ENCODE assay signal across 10 cellular contexts in the genomic region with DNA sequence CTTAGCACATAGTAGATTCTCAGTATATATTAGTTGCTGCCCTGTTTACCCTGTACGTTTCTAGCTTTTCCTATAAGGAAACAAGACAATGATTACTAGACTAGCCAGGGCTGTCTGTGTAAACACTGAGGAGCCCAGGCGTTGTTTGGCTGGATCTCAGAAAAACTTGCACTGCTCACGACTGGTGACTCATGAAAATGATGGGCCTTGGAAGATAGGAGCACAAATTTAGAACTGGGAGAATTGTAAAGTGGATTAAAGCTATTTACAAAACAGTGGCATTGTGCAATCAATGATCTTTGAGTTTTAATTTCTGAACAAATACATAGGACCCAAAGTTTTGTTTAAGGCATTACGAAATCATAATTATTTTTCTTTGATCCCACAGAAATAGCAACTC.
DNase-seq lines count a peak whose midpoint lies in the region; ATAC-seq, FAIRE-seq and TF ChIP-seq lines count a peak whose summit lies in the region.
"Had no signal": no experiment of that assay in that cellular context is flagged by ENCODE, and none has a peak within 500 bp of the region (broad histone marks: within the 10 kb centered on the region; RNA-seq: fewer than 3 reads in every experiment).

No MANE protein-coding gene starts in this region.

- H3K27me3 ChIP-seq in HepG2 (ENCODE audit: control insufficient read depth in 1 of 2, insufficient read depth in 2 of 2, low read length in 2 of 2) (no peaks in the 10 kb centered on the region), suprapubic skin (no peaks in the 10 kb centered on the region)

- intact Hi-C loops in HepG2 (cut with micrococcal nuclease; ENCODE audit: unreplicated experiment), result no loop called here

- H3K9ac ChIP-seq in HepG2 (ENCODE audit: insufficient read depth, low read depth, low read length), result no peak overlapping the region

- TF ChIP-seq CTCF in chondrocyte (IDR thresholded peaks at IDR 0.05) (no peak), HepG2 (CRISPR knock-in tag; IDR thresholded peaks at IDR 0.05) (no peak), suprapubic skin (IDR thresholded peaks at IDR 0.05) (no peak)

- POLR2A ChIA-PET in HepG2 (lab: Yijun Ruan, JAX), result no interaction called here

- TF ChIP-seq POLR2A in HepG2 (IDR thresholded peaks at IDR 0.05; ENCODE audit: insufficient read depth in 1 of 2, low read depth in 2 of 2, low read length in 2 of 2), result no peak
- TF ChIP-seq POLR2A in suprapubic skin (IDR thresholded peaks at IDR 0.05), result no peak
- no peak for TF ChIP-seq POLR2A in GM12892 (IDR thresholded peaks at IDR 0.05; ENCODE audit: low read depth, low read length)

- under 1% methylated on average over 4 of the region's 4 CpGs for WGBS in HepG2 (ENCODE audit: low lambda C conversion rate)
- WGBS in suprapubic skin, result 16% methylated on average over 4 of the region's 4 CpGs

- no peak overlapping the region for H3K4me3 ChIP-seq in HepG2 (replicated peaks in 1 of 3; ENCODE audit: insufficient read depth in 1 of 3, low read depth in 2 of 3, low read length in 3 of 3)
- no peak overlapping the region for H3K4me3 ChIP-seq in suprapubic skin

- 0 out of 2 replicates have a peak, but pooled peaks cover 13% of the 10 kb centered on the region for H3K4me1 ChIP-seq in HepG2 (ENCODE audit: insufficient read depth, low read length)
- peaks cover 29% of the 10 kb centered on the region for H3K4me1 ChIP-seq in suprapubic skin

- no peak for TF ChIP-seq EP300 in HepG2 (IDR thresholded peaks at IDR 0.05; ENCODE audit: low read depth in 2 of 2, low read length in 2 of 2)
- TF ChIP-seq EP300 in HepG2 (CRISPR knock-in tag; IDR thresholded peaks at IDR 0.05; ENCODE audit: borderline replicate concordance), result no peak
- TF ChIP-seq EP300 in suprapubic skin (IDR thresholded peaks at IDR 0.05), result no peak

- H3K27me3 Mint-ChIP-seq in chondrocyte (ENCODE audit: low read depth), result no peaks in the 10 kb centered on the region

- no peaks in the 10 kb centered on the region for H3K36me3 ChIP-seq in HepG2 (replicated peaks in 1 of 2; ENCODE audit: control insufficient read depth in 1 of 2, insufficient read depth in 2 of 2, low read length in 2 of 2)
- H3K36me3 ChIP-seq in suprapubic skin, result no peaks in the 10 kb centered on the region

- no peak overlapping the region for H3K4me3 Mint-ChIP-seq in chondrocyte (ENCODE audit: unreplicated experiment)
- H3K4me3 Mint-ChIP-seq: activated CD4-positive, alpha-beta T cell treated with anti-CD3 and anti-CD28 coated beads, Interleukin-2, amount 10 ng/mL, durations not matched to agents 7 days and 5 days had no signal

- ATAC-seq in HepG2 (peak; percentile 55; the same call in 2 of the 3 replicates), GM19023 (IDR thresholded peaks at IDR 0.05; ENCODE audit: unreplicated experiment) (no peak), HG02610 (IDR thresholded peaks at IDR 0.05; ENCODE audit: unreplicated experiment) (no peak)

- no peak overlapping the region for H2AFZ ChIP-seq in HepG2 (ENCODE audit: low read length)

- BruUV-seq in HepG2 (replicated peaks; lab: Mats Ljungman, UMichigan), result no TSS peak

- no peak overlapping the region for H3K4me2 ChIP-seq in HepG2 (ENCODE audit: low read depth, low read length)

- DNase-seq in HPDE6-E6E7 (ENCODE audit: extremely low spot score) (peak; percentile 67), chondrocyte (ENCODE audit: low spot score) (no peak), HepG2 (ENCODE audit: low spot score) (peak; percentile 14), suprapubic skin (ENCODE audit: low spot score in 2 of 2) (peak in 1 of 2 donors; percentile 82), GM12892 (ENCODE audit: insufficient read length) (no peak), germinal center (ENCODE audit: low spot score) (no peak)
- DNase-seq: activated CD4-positive, alpha-beta T cell treated with anti-CD3 and anti-CD28 coated beads, Interleukin-2, amount 10 ng/mL, durations not matched to agents 7 days and 5 days; NCI-H2171 had no signal

- peaks cover 66% of the 10 kb centered on the region for H3K4me1 Mint-ChIP-seq in chondrocyte (ENCODE audit: low read depth)
- H3K4me1 Mint-ChIP-seq: activated CD4-positive, alpha-beta T cell treated with anti-CD3 and anti-CD28 coated beads, Interleukin-2, amount 10 ng/mL, durations not matched to agents 7 days and 5 days had no signal

- no peak for TF ChIP-seq RAD21 in HepG2 (CRISPR knock-in tag; IDR thresholded peaks at IDR 0.05)

- H3K9me3 ChIP-seq in HepG2 (ENCODE audit: low read length), result no peaks in the 10 kb centered on the region
- no peaks in the 10 kb centered on the region for H3K9me3 ChIP-seq in suprapubic skin

- H3K27ac ChIP-seq in HepG2 (ENCODE audit: extremely low read length, insufficient read depth, low read length), result no peak overlapping the region
- H3K27ac ChIP-seq in suprapubic skin, result peak overlapping the region; percentile 89

- no peak for FAIRE-seq in HepG2 (lab: Jason Lieb, UNC)
- no peak for FAIRE-seq in GM12892 (lab: Jason Lieb, UNC)

- in situ Hi-C loops in HepG2 (cut with HindIII; ENCODE audit: extremely low pct_ligation_motif_present, low pct_unique_long_range_greater_than_20kb), result no loop called here

- H3K36me3 Mint-ChIP-seq in chondrocyte (ENCODE audit: low read depth), result peaks cover 2% of the 10 kb centered on the region

- CTCF ChIA-PET in HepG2 (lab: Yijun Ruan, JAX; ENCODE audit: low intra/inter-chr PET ratio, low total read pairs), result no interaction called here

- no peaks in the 10 kb centered on the region for H3K79me2 ChIP-seq in HepG2 (ENCODE audit: insufficient read depth, low read length)

- peak overlapping the region; percentile 53 for H3K27ac Mint-ChIP-seq in chondrocyte (ENCODE audit: unreplicated experiment)
- H3K27ac Mint-ChIP-seq: activated CD4-positive, alpha-beta T cell treated with anti-CD3 and anti-CD28 coated beads, Interleukin-2, amount 10 ng/mL, durations not matched to agents 7 days and 5 days had no signal

- no peaks in the 10 kb centered on the region for H4K20me1 ChIP-seq in HepG2 (ENCODE audit: insufficient read depth, low read length)

- H3K9me3 Mint-ChIP-seq in chondrocyte (ENCODE audit: low read depth), result peaks cover 3% of the 10 kb centered on the region

TF ChIP-seq in HepG2, 621 proteins besides CTCF, POLR2A, EP300 and RAD21 (continues in another document):
- TF ChIP-seq SP5 (CRISPR knock-in tag; IDR thresholded peaks at IDR 0.05; ENCODE audit: borderline replicate concordance, low read depth), result no peak
- TF ChIP-seq CEBPB (IDR thresholded peaks at IDR 0.05; ENCODE audit: borderline replicate concordance, low read depth, low read length), result peak; percentile 85; the same call in 1 of the 2 replicates
- TF ChIP-seq NBN (conservative IDR thresholded peaks at IDR 0.05), result no peak
- TF ChIP-seq MAFK (conservative IDR thresholded peaks at IDR 0.05 in 1 of 2, IDR thresholded peaks at IDR 0.05 in 1 of 2; ENCODE audit: low read length in 2 of 2), result no peak
- TF ChIP-seq, protein P1, sequence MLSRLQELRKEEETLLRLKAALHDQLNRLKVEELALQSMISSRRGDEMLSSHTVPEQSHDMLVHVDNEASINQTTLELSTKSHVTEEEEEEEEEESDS (CRISPR knock-in tag; IDR thresholded peaks at IDR 0.05; ENCODE audit: borderline replicate concordance), result no peak
- TF ChIP-seq PHF20 (CRISPR knock-in tag; IDR thresholded peaks at IDR 0.05), result no peak
- no peak for TF ChIP-seq RBFOX2 (IDR thresholded peaks at IDR 0.05; ENCODE audit: low read depth, low read length)
- TF ChIP-seq FOXP1 (IDR thresholded peaks at IDR 0.05), result no peak
- TF ChIP-seq FOXP1 (CRISPR knock-in tag; IDR thresholded peaks at IDR 0.05), result peak; percentile 34; the same call in 1 of the 2 replicates
- TF ChIP-seq AGO2 (optimal IDR thresholded peaks at IDR 0.05; ENCODE audit: low read depth, low read length), result no peak
- TF ChIP-seq TCF7 (IDR thresholded peaks at IDR 0.05; ENCODE audit: low read depth), result 0 out of 2 replicates have a peak, but pooled peaks have one; percentile 15
- TF ChIP-seq, protein P2, sequence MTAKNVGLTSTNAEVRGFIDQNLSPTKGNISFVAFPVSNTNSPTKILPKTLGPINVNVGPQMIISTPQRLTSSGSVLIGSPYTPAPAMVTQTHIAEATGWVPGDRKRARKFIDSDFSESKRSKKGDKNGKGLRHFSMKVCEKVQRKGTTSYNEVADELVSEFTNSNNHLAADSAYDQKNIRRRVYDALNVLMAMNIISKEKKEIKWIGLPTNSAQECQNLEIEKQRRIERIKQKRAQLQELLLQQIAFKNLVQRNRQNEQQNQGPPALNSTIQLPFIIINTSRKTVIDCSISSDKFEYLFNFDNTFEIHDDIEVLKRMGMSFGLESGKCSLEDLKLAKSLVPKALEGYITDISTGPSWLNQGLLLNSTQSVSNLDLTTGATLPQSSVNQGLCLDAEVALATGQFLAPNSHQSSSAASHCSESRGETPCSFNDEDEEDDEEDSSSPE (CRISPR knock-in tag; IDR thresholded peaks at IDR 0.05), result no peak
- no peak for TF ChIP-seq PHF21A (CRISPR knock-in tag; IDR thresholded peaks at IDR 0.05)
- TF ChIP-seq, protein P3, sequence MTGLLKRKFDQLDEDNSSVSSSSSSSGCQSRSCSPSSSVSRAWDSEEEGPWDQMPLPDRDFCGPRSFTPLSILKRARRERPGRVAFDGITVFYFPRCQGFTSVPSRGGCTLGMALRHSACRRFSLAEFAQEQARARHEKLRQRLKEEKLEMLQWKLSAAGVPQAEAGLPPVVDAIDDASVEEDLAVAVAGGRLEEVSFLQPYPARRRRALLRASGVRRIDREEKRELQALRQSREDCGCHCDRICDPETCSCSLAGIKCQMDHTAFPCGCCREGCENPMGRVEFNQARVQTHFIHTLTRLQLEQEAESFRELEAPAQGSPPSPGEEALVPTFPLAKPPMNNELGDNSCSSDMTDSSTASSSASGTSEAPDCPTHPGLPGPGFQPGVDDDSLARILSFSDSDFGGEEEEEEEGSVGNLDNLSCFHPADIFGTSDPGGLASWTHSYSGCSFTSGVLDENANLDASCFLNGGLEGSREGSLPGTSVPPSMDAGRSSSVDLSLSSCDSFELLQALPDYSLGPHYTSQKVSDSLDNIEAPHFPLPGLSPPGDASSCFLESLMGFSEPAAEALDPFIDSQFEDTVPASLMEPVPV (CRISPR knock-in tag; IDR thresholded peaks at IDR 0.05), result no peak
- TF ChIP-seq SMAD1 (CRISPR knock-in tag; IDR thresholded peaks at IDR 0.05; ENCODE audit: borderline replicate concordance, low read depth), result no peak
- TF ChIP-seq FOXA3 (CRISPR knock-in tag; IDR thresholded peaks at IDR 0.05), result 0 out of 2 replicates have a peak, but pooled peaks have one; percentile 14
- TF ChIP-seq POLR2AphosphoS2 (IDR thresholded peaks at IDR 0.05; ENCODE audit: low read depth, low read length), result no peak
- TF ChIP-seq, protein P4, sequence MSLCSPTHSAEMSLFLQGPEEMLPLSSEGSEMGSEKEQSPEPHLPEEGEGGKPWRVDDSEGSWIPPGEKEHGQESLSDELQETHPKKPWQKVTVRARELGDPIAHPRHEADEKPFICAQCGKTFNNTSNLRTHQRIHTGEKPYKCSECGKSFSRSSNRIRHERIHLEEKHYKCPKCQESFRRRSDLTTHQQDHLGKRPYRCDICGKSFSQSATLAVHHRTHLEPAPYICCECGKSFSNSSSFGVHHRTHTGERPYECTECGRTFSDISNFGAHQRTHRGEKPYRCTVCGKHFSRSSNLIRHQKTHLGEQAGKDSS (CRISPR knock-in tag; IDR thresholded peaks at IDR 0.05; ENCODE audit: borderline replicate concordance, low read depth), result no peak

Comparison
In these comparisons a context has a peak if more than half of its experiments do, and no peak if none do; other contexts are left out.
1. DNase-seq: peak in HPDE6-E6E7 (single experiment) and HepG2 (single experiment); none in chondrocyte (single experiment), GM12892 (single experiment) and germinal center (single experiment).